In genomic region chr1:108071601-108072000, GRCh38 we compare ENCODE assay signal across 20 cellular contexts.
DNase-seq lines count a peak whose midpoint lies in the region; ATAC-seq lines count a peak whose summit lies in the region.
"Had no signal": no experiment of that assay in that cellular context is flagged by ENCODE, and none has a peak within 500 bp of the region (broad histone marks: within the 10 kb centered on the region; RNA-seq: fewer than 3 reads in every experiment).

No MANE protein-coding gene starts in this region.

- ATAC-seq in GM18517 (IDR thresholded peaks at IDR 0.05; ENCODE audit: unreplicated experiment): peak; percentile 67
- ATAC-seq in GM21360 (IDR thresholded peaks at IDR 0.05; ENCODE audit: unreplicated experiment): peak; percentile 53
- ATAC-seq in HG03378 (IDR thresholded peaks at IDR 0.05; ENCODE audit: unreplicated experiment): peak; percentile 45
- no peak for ATAC-seq in GM18520 (IDR thresholded peaks at IDR 0.05; ENCODE audit: unreplicated experiment)
- ATAC-seq: activated naive CD4-positive, alpha-beta T cell treated with anti-CD3 and anti-CD28 coated beads, Interleukin-2, amount 50 U/mL, for 72 hours; left lung had no signal

- peak; percentile 35 for DNase-seq in myocyte (ENCODE audit: low read depth)
- DNase-seq in DMS153 treated with DMSO at 0.1 percent for 48 hours (lab: John Stamatoyannopoulos, UW; ENCODE audit: unreplicated experiment): no peak
- DNase-seq in NCI-H2107 treated with DMSO at 0.1 percent for 48 hours (lab: John Stamatoyannopoulos, UW; ENCODE audit: unreplicated experiment): no peak
- DNase-seq: activated B cell treated with CpG ODN at 0.5 μM for 24 hours; activated CD8-positive, alpha-beta memory T cell treated with anti-CD3 and anti-CD28 coated beads for 24 hours; activated T-cell treated with anti-CD3 and anti-CD28 coated beads, Interleukin-2, amount 50 U/mL, for 72 hours; endodermal cell; heart right ventricle; left lung; MM.1S; NCI-H1694 treated with DMSO at 0.1 percent for 48 hours; NCI-H774; occipital lobe; stimulated activated naive CD4-positive, alpha-beta T cell; thyroid gland had no signal
